Comparison of ENCODE assay signal across 11 cellular contexts in genomic region chr16:50303041-50303604, GRCh38. TPM values are rescaled to one million over a fixed set of nuclear protein-coding genes. Genes with fewer than 3 reads are reported as not detected.
A peak's percentile ranks its signal among the peaks of the same experiment; 100 is the strongest.
DNase-seq lines count a peak whose midpoint lies in the region; ATAC-seq and TF ChIP-seq lines count a peak whose summit lies in the region.
"Had no signal": no experiment of that assay in that cellular context is flagged by ENCODE, and none has a peak within 500 bp of the region (broad histone marks: within the 10 kb centered on the region; RNA-seq: fewer than 3 reads in every experiment).

No MANE protein-coding gene starts in this region.

- H3K27ac Mint-ChIP-seq in T-helper 17 cell: peak overlapping the region; percentile 85
- peak overlapping the region; percentile 29 for H3K27ac Mint-ChIP-seq in type B pancreatic cell
- H3K27ac Mint-ChIP-seq: activated T-helper 2 cell treated with anti-CD3 and anti-CD28 coated beads, Interferon-gamma antibody, Interleukin-2, Interleukin-4, amounts not matched to agents 10 μg/mL and 5 μg/mL and 100 μg/mL, durations not matched to agents 14 hours and 24 hours and 36 hours; IgD-negative memory B cell had no signal

- H3K4me3 Mint-ChIP-seq in T-helper 17 cell (no peak overlapping the region), type B pancreatic cell (no peak overlapping the region)
- H3K4me3 Mint-ChIP-seq: IgD-negative memory B cell had no signal

- peaks cover 4% of the 10 kb centered on the region for H3K4me1 Mint-ChIP-seq in T-helper 17 cell
- peaks cover 6% of the 10 kb centered on the region for H3K4me1 Mint-ChIP-seq in type B pancreatic cell (ENCODE audit: unreplicated experiment)

- TF ChIP-seq CTCF in type B pancreatic cell (conservative IDR thresholded peaks at IDR 0.05): no peak
- no peak for TF ChIP-seq CTCF in BE2C (IDR thresholded peaks at IDR 0.05; ENCODE audit: low read depth, low read length)

- H3K36me3 Mint-ChIP-seq in T-helper 17 cell (ENCODE audit: low read depth) (peaks cover 2% of the 10 kb centered on the region), type B pancreatic cell (no peaks in the 10 kb centered on the region)
- H3K36me3 Mint-ChIP-seq: IgD-negative memory B cell had no signal

- H3K9me3 Mint-ChIP-seq in type B pancreatic cell: no peaks in the 10 kb centered on the region
- H3K9me3 Mint-ChIP-seq: activated T-helper 2 cell treated with anti-CD3 and anti-CD28 coated beads, Interferon-gamma antibody, Interleukin-2, Interleukin-4, amounts not matched to agents 10 μg/mL and 5 μg/mL and 100 μg/mL, durations not matched to agents 14 hours and 24 hours and 36 hours; IgD-negative memory B cell had no signal

- peaks cover 2% of the 10 kb centered on the region; the same call in 1 of the 2 replicates for H3K4me1 ChIP-seq in BE2C

- H3K4me3 ChIP-seq in BE2C (ENCODE audit: low read depth, low read length): no peak overlapping the region

- ATAC-seq in T-helper 17 cell: no peak
- ATAC-seq in left lobe of liver: no peak
- ATAC-seq in GM18867 (IDR thresholded peaks at IDR 0.05; ENCODE audit: unreplicated experiment): no peak

- no peaks in the 10 kb centered on the region for H3K36me3 ChIP-seq in BE2C

- no peaks in the 10 kb centered on the region for H3K9me3 ChIP-seq in T-helper 17 cell (ENCODE audit: control insufficient read depth, low read length, poor library complexity, severe bottlenecking)
- no peaks in the 10 kb centered on the region for H3K9me3 ChIP-seq in BE2C

- H3K27me3 ChIP-seq in BE2C: no peaks in the 10 kb centered on the region

- H3K27me3 Mint-ChIP-seq in T-helper 17 cell (no peaks in the 10 kb centered on the region), type B pancreatic cell (no peaks in the 10 kb centered on the region)
- H3K27me3 Mint-ChIP-seq: IgD-negative memory B cell had no signal

- DNase-seq in activated effector memory CD4-positive, alpha-beta T cell treated with anti-CD3 and anti-CD28 coated beads, Interleukin-2, amount 50 U/mL, for 16 hours: peak; percentile 49
- no peak for DNase-seq in activated effector memory CD4-positive, alpha-beta T cell treated with Interleukin-2 at 50 U/mL for 16 hours
- DNase-seq in T-helper 17 cell (no peak), left lobe of liver (ENCODE audit: low spot score) (peak; percentile 30), type B pancreatic cell (ENCODE audit: extremely low spot score, unreplicated experiment) (peak; percentile 49), BE2C (no peak), NCI-H82 (lab: John Stamatoyannopoulos, UW) (no peak)
- DNase-seq: NCI-H1436 treated with DMSO at 0.1 percent for 48 hours had no signal

RNA-seq across cellular contexts. Expression of gene ADCY7, which starts 36.8 kb away (rescaled TPM):
- 100 to 1,000 TPM; 187 to 203 TPM for total RNA-seq in T-helper 17 cell
- total RNA-seq in left lobe of liver: 4.9 TPM
- 16.8 and 32.8 TPM in 2 replicates for total RNA-seq in type B pancreatic cell (ENCODE audit: low replicate concordance)
- 26.2 TPM for polyA plus RNA-seq in BE2C (2012; ENCODE audit: insufficient read depth, insufficient read length, low read depth)

Comparison
In these comparisons a context has a peak if more than half of its experiments do, and no peak if none do; other contexts are left out.
1. DNase-seq: peak in activated effector memory CD4-positive, alpha-beta T cell treated with anti-CD3 and anti-CD28 coated beads, Interleukin-2, amount 50 U/mL, for 16 hours (single experiment), left lobe of liver (single experiment) and type B pancreatic cell (single experiment); none in activated effector memory CD4-positive, alpha-beta T cell treated with Interleukin-2 at 50 U/mL for 16 hours (single experiment), T-helper 17 cell (0 of 3), BE2C (single experiment) and NCI-H82 (single experiment).